ENCODE assay signal across 8 cellular contexts in genomic region chr4:53378171-53378482, GRCh38. TPM values are rescaled to one million over a fixed set of nuclear protein-coding genes. Genes with fewer than 3 reads are reported as not detected.
DNase-seq lines count a peak whose midpoint lies in the region; ATAC-seq, FAIRE-seq and TF ChIP-seq lines count a peak whose summit lies in the region.

No MANE protein-coding gene starts in this region.

- H3K9me3 ChIP-seq in left ventricle myocardium inferior (replicated peaks): no peaks in the 10 kb centered on the region
- no peaks in the 10 kb centered on the region for H3K9me3 ChIP-seq in RWPE2 (ENCODE audit: severe bottlenecking)

- no peaks in the 10 kb centered on the region for H3K9me3 Mint-ChIP-seq in stimulated activated naive B cell treated with anti-CD40 and anti-IgM and Interleukin-4, amounts not matched to agents 10 μg/mL and 1 μg/mL and 100 μg/mL, for 72 hours

- H3K4me1 ChIP-seq in left ventricle myocardium inferior (peaks cover 36% of the 10 kb centered on the region), RWPE2 (ENCODE audit: insufficient read depth, poor library complexity, severe bottlenecking) (peaks cover 11% of the 10 kb centered on the region), foreskin keratinocyte (peaks cover 16% of the 10 kb centered on the region)

- FAIRE-seq in GM12891 (lab: Jason Lieb, UNC): no peak

- no peak for TF ChIP-seq POLR2A in GM12891 (IDR thresholded peaks at IDR 0.05; ENCODE audit: low read depth, low read length)

- H3K4me3 ChIP-seq in left ventricle myocardium inferior: peak overlapping the region; percentile 85
- peak overlapping the region; percentile 76 for H3K4me3 ChIP-seq in RWPE2 (ENCODE audit: severe bottlenecking)

- H3K27ac ChIP-seq in left ventricle myocardium inferior (replicated peaks): peak overlapping the region; percentile 89
- peak overlapping the region; percentile 38 for H3K27ac ChIP-seq in RWPE2 (ENCODE audit: poor library complexity, severe bottlenecking)
- peak overlapping the region; percentile 72 for H3K27ac ChIP-seq in foreskin keratinocyte

- no peak for TF ChIP-seq CTCF in left ventricle myocardium inferior (IDR thresholded peaks at IDR 0.05; ENCODE audit: borderline replicate concordance)
- TF ChIP-seq CTCF in RWPE2 (IDR thresholded peaks at IDR 0.05; ENCODE audit: poor library complexity, severe bottlenecking): no peak
- no peak for TF ChIP-seq CTCF in foreskin keratinocyte (conservative IDR thresholded peaks at IDR 0.05)

- H3K4me3 Mint-ChIP-seq in stimulated activated naive B cell treated with anti-CD40 and anti-IgM and Interleukin-4, amounts not matched to agents 10 μg/mL and 1 μg/mL and 100 μg/mL, for 72 hours: peak overlapping the region; percentile 99

- peaks cover 0 to 5% of the 10 kb centered on the region in 2 donors for H3K27me3 Mint-ChIP-seq in stimulated activated naive B cell treated with anti-CD40 and anti-IgM and Interleukin-4, amounts not matched to agents 10 μg/mL and 1 μg/mL and 100 μg/mL, for 72 hours

- peaks cover 13 to 34% of the 10 kb centered on the region in 2 donors for H3K4me1 Mint-ChIP-seq in stimulated activated naive B cell treated with anti-CD40 and anti-IgM and Interleukin-4, amounts not matched to agents 10 μg/mL and 1 μg/mL and 100 μg/mL, for 72 hours

- H3K36me3 Mint-ChIP-seq in stimulated activated naive B cell treated with anti-CD40 and anti-IgM and Interleukin-4, amounts not matched to agents 10 μg/mL and 1 μg/mL and 100 μg/mL, for 72 hours: peaks cover 14 to 15% of the 10 kb centered on the region in 2 donors

- ATAC-seq in Right ventricle myocardium superior (ENCODE audit: poor library complexity) (no peak), RWPE2 (ENCODE audit: low read depth) (no peak; the same call in 2 of the 3 replicates), foreskin keratinocyte (no peak)
- no peak for ATAC-seq in stimulated activated naive B cell treated with anti-CD40 and anti-IgM and Interleukin-4, amounts not matched to agents 10 μg/mL and 1 μg/mL and 100 μg/mL, for 72 hours (replicated peaks)

- H3K27ac Mint-ChIP-seq in stimulated activated naive B cell treated with anti-CD40 and anti-IgM and Interleukin-4, amounts not matched to agents 10 μg/mL and 1 μg/mL and 100 μg/mL, for 72 hours: peak overlapping the region; percentile 100

- no peaks in the 10 kb centered on the region for H3K27me3 ChIP-seq in left ventricle myocardium inferior (ENCODE audit: low read depth)
- no peaks in the 10 kb centered on the region for H3K27me3 ChIP-seq in RWPE2 (ENCODE audit: insufficient read depth, poor library complexity, severe bottlenecking)
- H3K27me3 ChIP-seq in foreskin keratinocyte: no peaks in the 10 kb centered on the region

- intact Hi-C loops in left ventricle myocardium inferior (cut with micrococcal nuclease): no loop called here
- intact Hi-C loops in Right ventricle myocardium superior (cut with DNase I): no loop called here

- H3K36me3 ChIP-seq in left ventricle myocardium inferior (peaks cover 12% of the 10 kb centered on the region), RWPE2 (ENCODE audit: low read depth) (peaks cover 37% of the 10 kb centered on the region)

- DNase-seq in left ventricle myocardium inferior: no peak
- DNase-seq in Right ventricle myocardium superior: no peak
- no peak for DNase-seq in RWPE2 (ENCODE audit: low spot score)
- DNase-seq in foreskin keratinocyte: no peak
- no peak for DNase-seq in stimulated activated naive B cell treated with anti-CD40 and anti-IgM and Interleukin-4, amounts not matched to agents 10 μg/mL and 1 μg/mL and 100 μg/mL, for 72 hours
- no peak for DNase-seq in GM12891 (ENCODE audit: insufficient read length, low spot score)
- no peak for DNase-seq in OCI-M1 (lab: John Stamatoyannopoulos, UW)
- no peak for DNase-seq in central memory CD4-positive, alpha-beta T cell

TF ChIP-seq in GM12891, 5 proteins besides CTCF, POLR2A, EP300 and RAD21:
- TF ChIP-seq POLR2AphosphoS5 (IDR thresholded peaks at IDR 0.05; ENCODE audit: low read depth, low read length) (no peak), TAF1 (IDR thresholded peaks at IDR 0.05; ENCODE audit: low read depth, low read length) (no peak), PAX5 (IDR thresholded peaks at IDR 0.05; ENCODE audit: insufficient read depth, low read length, severe bottlenecking) (no peak), POU2F2 (IDR thresholded peaks at IDR 0.05; ENCODE audit: low read depth, low read length) (no peak), SPI1 (IDR thresholded peaks at IDR 0.05; ENCODE audit: low read depth, low read length) (no peak)

RNA-seq across cellular contexts. Expression of gene FIP1L1, which starts 0.7 kb away (rescaled TPM):
- 29.7 TPM for total RNA-seq in left ventricle myocardium inferior
- 19.4 TPM for total RNA-seq in Right ventricle myocardium superior
- total RNA-seq in foreskin keratinocyte: 65.6 and 68.8 TPM in 2 replicates
- polyA plus RNA-seq in foreskin keratinocyte: 35.2 and 43.9 TPM in 2 replicates
- polyA plus RNA-seq in GM12891 (2012; ENCODE audit: low read depth, missing spikeins): 48.0 TPM

RNA-seq across cellular contexts. Expression of gene SCFD2, which starts 12.3 kb away (rescaled TPM):
- 9.3 TPM for total RNA-seq in left ventricle myocardium inferior
- total RNA-seq in Right ventricle myocardium superior: 9.1 TPM
- 15.0 and 16.7 TPM in 2 replicates for total RNA-seq in foreskin keratinocyte
- polyA plus RNA-seq in foreskin keratinocyte: 6.3 and 8.1 TPM in 2 replicates
- 11.3 TPM for polyA plus RNA-seq in GM12891 (2012; ENCODE audit: low read depth, missing spikeins)

Comparison
In these comparisons a context has a peak if more than half of its experiments do, and no peak if none do; other contexts are left out.
1. H3K27ac ChIP-seq: peak in every context shown above with its lines; median percentile 89 in left ventricle myocardium inferior; 72 in foreskin keratinocyte; 38 in RWPE2.